In the genomic region with DNA sequence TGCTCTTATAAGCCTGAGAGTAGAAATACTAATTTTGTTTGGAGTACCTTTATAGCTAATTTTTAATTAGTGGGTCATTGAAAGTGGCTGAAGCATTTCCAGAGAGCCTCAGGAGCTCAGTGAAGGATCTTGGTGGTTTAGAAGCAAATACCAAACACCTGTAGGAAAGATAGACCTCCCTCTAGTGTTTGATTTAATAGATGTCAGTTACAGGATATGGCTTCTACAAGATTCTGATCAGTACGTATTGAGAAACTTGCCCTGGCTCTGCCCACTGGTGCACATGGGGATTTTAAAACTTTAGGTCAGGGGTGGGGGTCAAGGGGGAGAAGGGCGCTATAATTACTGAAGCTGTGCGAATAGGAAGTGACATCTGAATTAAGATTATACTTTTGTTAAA, we compare ENCODE assay signal across 9 cellular contexts.
DNase-seq lines count a peak whose midpoint lies in the region; ATAC-seq and TF ChIP-seq lines count a peak whose summit lies in the region.
"Had no signal": no experiment of that assay in that cellular context is flagged by ENCODE, and none has a peak within 500 bp of the region (broad histone marks: within the 10 kb centered on the region; RNA-seq: fewer than 3 reads in every experiment).

No MANE protein-coding gene starts in this region.

- H3K4me3 Mint-ChIP-seq in activated CD8-positive, alpha-beta T cell treated with anti-CD3 and anti-CD28 coated beads for 36 hours = no peak overlapping the region
- no peak overlapping the region for H3K4me3 Mint-ChIP-seq in type B pancreatic cell

- peak; percentile 32 for DNase-seq in SKM-1 treated with dmso at 0.1 percent for 144 hours (lab: John Stamatoyannopoulos, UW; ENCODE audit: unreplicated experiment)
- no peak for DNase-seq in SKM-1 (lab: John Stamatoyannopoulos, UW; ENCODE audit: unreplicated experiment)
- no peak for DNase-seq in activated CD8-positive, alpha-beta T cell treated with anti-CD3 and anti-CD28 coated beads for 36 hours
- no peak for DNase-seq in type B pancreatic cell (ENCODE audit: extremely low spot score, unreplicated experiment)
- no peak for DNase-seq in Ammon's horn (ENCODE audit: low spot score)
- DNase-seq in globus pallidus (ENCODE audit: low spot score) = no peak
- DNase-seq: NCI-H2081 treated with DMSO at 0.1 percent for 48 hours had no signal

- POLR2A ChIA-PET in activated CD8-positive, alpha-beta T cell treated with anti-CD3 and anti-CD28 coated beads for 36 hours (lab: Charles Lee) = interaction anchor here (1.5 kb wide), 1 partner anchor 32 kb away, joined by 4 read pairs; no protein-coding TSS in a partner anchor

- intact Hi-C loops in activated CD8-positive, alpha-beta T cell treated with anti-CD3 and anti-CD28 coated beads for 36 hours (cut with micrococcal nuclease) = no loop called here

- H3K9me3 Mint-ChIP-seq in activated CD8-positive, alpha-beta T cell treated with anti-CD3 and anti-CD28 coated beads for 36 hours = no peaks in the 10 kb centered on the region
- H3K9me3 Mint-ChIP-seq in type B pancreatic cell = peaks cover 6% of the 10 kb centered on the region

- no peak overlapping the region for H3K27ac Mint-ChIP-seq in activated CD8-positive, alpha-beta T cell treated with anti-CD3 and anti-CD28 coated beads for 36 hours
- H3K27ac Mint-ChIP-seq in type B pancreatic cell = no peak overlapping the region

- peak; percentile 73 for ATAC-seq in HG03175 (IDR thresholded peaks at IDR 0.05; ENCODE audit: unreplicated experiment)
- no peak for ATAC-seq in activated CD8-positive, alpha-beta T cell treated with anti-CD3 and anti-CD28 coated beads for 36 hours
- ATAC-seq in GM21381 (IDR thresholded peaks at IDR 0.05; ENCODE audit: unreplicated experiment) = no peak

- TF ChIP-seq CTCF in activated CD8-positive, alpha-beta T cell treated with anti-CD3 and anti-CD28 coated beads for 36 hours (IDR thresholded peaks at IDR 0.05) = peak; percentile 23
- TF ChIP-seq CTCF in type B pancreatic cell (conservative IDR thresholded peaks at IDR 0.05) = peak; percentile 29

- peaks cover 4% of the 10 kb centered on the region for H3K36me3 Mint-ChIP-seq in activated CD8-positive, alpha-beta T cell treated with anti-CD3 and anti-CD28 coated beads for 36 hours (ENCODE audit: low read depth)
- peaks cover 10% of the 10 kb centered on the region for H3K36me3 Mint-ChIP-seq in type B pancreatic cell

- H3K4me1 Mint-ChIP-seq in activated CD8-positive, alpha-beta T cell treated with anti-CD3 and anti-CD28 coated beads for 36 hours (ENCODE audit: low read depth) = no peaks in the 10 kb centered on the region
- peaks cover 9% of the 10 kb centered on the region for H3K4me1 Mint-ChIP-seq in type B pancreatic cell (ENCODE audit: unreplicated experiment)

- no peaks in the 10 kb centered on the region for H3K27me3 Mint-ChIP-seq in activated CD8-positive, alpha-beta T cell treated with anti-CD3 and anti-CD28 coated beads for 36 hours
- no peaks in the 10 kb centered on the region for H3K27me3 Mint-ChIP-seq in type B pancreatic cell

- CTCF ChIA-PET in activated CD8-positive, alpha-beta T cell treated with anti-CD3 and anti-CD28 coated beads for 36 hours (lab: Charles Lee) = interaction anchor here (0.7 to 1.4 kb wide), 6 partner anchors 9 to 281 kb away, joined by 3 to 6 read pairs (median 3); no protein-coding TSS in a partner anchor
